17 cellular contexts compared by ENCODE assay signal in the genomic region with DNA sequence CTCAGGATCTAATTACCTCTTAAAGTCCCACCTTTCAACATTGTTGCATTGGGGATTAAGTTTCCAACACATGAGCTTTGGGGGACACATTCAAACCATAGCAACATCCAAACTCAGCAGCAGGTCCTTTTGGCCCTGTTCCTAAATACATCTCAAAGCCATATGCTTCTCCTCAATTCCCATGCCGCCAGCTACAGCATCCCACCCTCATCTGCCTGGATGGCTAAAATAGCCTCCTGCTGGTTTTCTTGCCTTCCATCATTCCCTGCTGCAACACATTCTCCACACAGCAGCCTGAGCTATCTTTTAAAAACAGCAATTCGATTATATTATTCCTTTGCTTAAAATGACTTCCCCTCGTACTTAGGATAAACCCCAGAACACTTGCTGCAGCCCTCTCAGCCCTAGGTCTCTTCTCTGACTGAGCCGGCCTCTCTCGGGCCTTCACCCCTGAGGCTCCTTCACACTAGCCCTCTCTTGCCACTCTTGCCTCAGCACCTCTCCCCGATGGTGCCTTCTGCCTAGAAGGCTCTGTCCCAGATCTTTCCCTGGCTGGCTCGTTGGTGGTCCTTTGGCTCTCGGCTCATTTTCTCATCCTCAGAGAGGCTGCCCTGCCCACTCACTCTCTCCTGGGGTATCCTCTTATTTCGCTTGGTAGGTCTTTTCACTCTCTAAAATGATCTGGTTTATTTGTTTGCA. TPM values are rescaled to one million over a fixed set of nuclear protein-coding genes. Genes with fewer than 3 reads are reported as not detected.
DNase-seq lines count a peak whose midpoint lies in the region; ATAC-seq and TF ChIP-seq lines count a peak whose summit lies in the region.
"Had no signal": no experiment of that assay in that cellular context is flagged by ENCODE, and none has a peak within 500 bp of the region (broad histone marks: within the 10 kb centered on the region; RNA-seq: fewer than 3 reads in every experiment).

No MANE protein-coding gene starts in this region.

- H3K9me3 Mint-ChIP-seq in brain (peaks cover 0 to 7% (median 3%) of the 10 kb centered on the region in 5 experiments), T-cell (peaks cover 0 to 16% (median 9%) of the 10 kb centered on the region in 3 donors)

- CTCF ChIA-PET in T-cell (lab: Charles Lee) = interaction anchor here in 1 of 2 donors (0.6 kb wide), 1 partner anchor 757 kb away, joined by 5 read pairs; no protein-coding TSS in a partner anchor

- TF ChIP-seq CTCF in brain (conservative IDR thresholded peaks at IDR 0.05) = no peak

- peaks cover 15% of the 10 kb centered on the region for H3K36me3 Mint-ChIP-seq in brain
- H3K36me3 Mint-ChIP-seq in T-cell = no peaks in the 10 kb centered on the region
- H3K36me3 Mint-ChIP-seq: IgD-negative memory B cell had no signal

- H3K27ac Mint-ChIP-seq in brain (peak overlapping the region in 3 of 5 experiments; percentile 16 to 91 (median 18)), T-cell (no peak overlapping the region)

- DNase-seq in NCI-H748 (lab: John Stamatoyannopoulos, UW; ENCODE audit: unreplicated experiment) (peak; percentile 54), NCI-H748 treated with DMSO at 0.1 percent for 48 hours (lab: John Stamatoyannopoulos, UW) (no peak), NCI-H2171 (lab: John Stamatoyannopoulos, UW) (peak; percentile 92), T-cell (no peak)
- DNase-seq in stimulated activated CD4-positive, alpha-beta T cell treated with anti-CD3 and anti-CD28 coated beads, Interleukin-1b, Interleukin-23, amount 100 ng/mL, for 48 hours = no peak
- DNase-seq: DMS53; HCEC 1CT; NCI-H1930; NCI-H345; NK-92 treated with Interleukin-12 subunit alpha and Interleukin-12 subunit beta, amount 100 ng/mL, for 24 hours had no signal

- H3K4me1 Mint-ChIP-seq in brain (peaks cover 13% of the 10 kb centered on the region), T-cell (no peaks in the 10 kb centered on the region)

- TF ChIP-seq POLR2A in GM18505 (IDR thresholded peaks at IDR 0.05; ENCODE audit: borderline replicate concordance, extremely low read depth, insufficient read depth, insufficient read length) = no peak

- peak overlapping the region; percentile 51 for H3K27ac ChIP-seq in temporal lobe (ENCODE audit: low read depth, low read length)
- H3K27ac ChIP-seq: C4-2B had no signal

- POLR2A ChIA-PET in T-cell (lab: Charles Lee) = no interaction called here

- no peak for ATAC-seq in T-cell (replicated peaks in 1 of 4)
- no peak for ATAC-seq in GM18505 (IDR thresholded peaks at IDR 0.05; ENCODE audit: unreplicated experiment)

- H3K27me3 Mint-ChIP-seq in brain (peaks cover 52% of the 10 kb centered on the region), T-cell (peaks cover 5 to 29% of the 10 kb centered on the region in 2 donors)

- H3K4me3 Mint-ChIP-seq in brain (peak overlapping the region in 1 of 5 experiments; percentile 2), T-cell (no peak overlapping the region)

RNA-seq across cellular contexts. Expression of a gene that starts 16.5 kb away (rescaled TPM):
- polyA plus RNA-seq in brain (ENCODE audit: insufficient read depth, low read depth, low replicate concordance) = not detected
- total RNA-seq in temporal lobe (not detected), T-cell (not detected)
- total RNA-seq: HT1080, SK-MEL-5 had no signal
- polyA plus RNA-seq: IgD-negative memory B cell had no signal

RNA-seq across cellular contexts. Expression of a gene that starts 27.4 kb away (rescaled TPM):
- polyA plus RNA-seq in brain (ENCODE audit: insufficient read depth, low read depth, low replicate concordance) = 47.9 TPM
- total RNA-seq in temporal lobe (0.74 TPM), T-cell (under 1 TPM in 2 of 5 donors, not detected in 3; 0.20 to 0.30 TPM)
- polyA plus RNA-seq: IgD-negative memory B cell had no signal

RNA-seq across cellular contexts. Expression of a gene that starts 31.6 kb away (rescaled TPM):
- polyA plus RNA-seq in brain (ENCODE audit: insufficient read depth, low read depth, low replicate concordance) = 32.5 TPM
- 9.1 TPM for total RNA-seq in temporal lobe
- total RNA-seq in T-cell = not detected
- polyA plus RNA-seq: IgD-negative memory B cell had no signal

Comparison
In these comparisons a context has a peak if more than half of its experiments do, and no peak if none do; other contexts are left out.
1. DNase-seq: peak in NCI-H748 (single experiment) and NCI-H2171 (single experiment); none in NCI-H748 treated with DMSO at 0.1 percent for 48 hours (single experiment), stimulated activated CD4-positive, alpha-beta T cell treated with anti-CD3 and anti-CD28 coated beads, Interleukin-1b, Interleukin-23, amount 100 ng/mL, for 48 hours (single experiment) and T-cell (0 of 34).
2. H3K27ac Mint-ChIP-seq: peak in brain (3 of 5); none in T-cell (0 of 2).